In the genomic region with DNA sequence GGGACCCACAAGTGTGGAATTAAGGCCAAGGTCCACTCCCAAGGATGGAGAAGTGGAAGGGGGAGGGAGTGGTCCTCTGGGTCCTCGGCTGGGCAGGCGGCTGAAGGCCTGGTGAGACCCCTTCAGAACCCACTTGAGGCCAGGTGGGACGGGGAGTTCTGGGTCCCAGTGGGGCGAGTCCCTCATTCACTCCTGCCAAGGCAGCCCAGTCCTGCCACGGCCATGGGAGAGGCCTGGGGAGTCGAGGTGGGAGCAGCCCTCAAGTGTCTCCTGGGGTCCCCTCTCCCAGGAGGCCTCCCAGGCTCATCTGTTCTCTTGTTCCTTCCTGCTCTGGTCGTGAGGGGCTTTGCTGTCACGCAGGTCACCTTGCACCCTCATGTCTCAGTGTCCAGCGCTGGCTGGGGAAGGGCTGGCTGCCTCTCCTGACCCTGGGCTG, we compare ENCODE assay signal across 9 cellular contexts. TPM values are rescaled to one million over a fixed set of nuclear protein-coding genes. Genes with fewer than 3 reads are reported as not detected.
DNase-seq lines count a peak whose midpoint lies in the region; ATAC-seq, FAIRE-seq and TF ChIP-seq lines count a peak whose summit lies in the region.
"Had no signal": no experiment of that assay in that cellular context is flagged by ENCODE, and none has a peak within 500 bp of the region (broad histone marks: within the 10 kb centered on the region; RNA-seq: fewer than 3 reads in every experiment).

No MANE protein-coding gene starts in this region.

- no peaks in the 10 kb centered on the region for H3K9me2 ChIP-seq in MM.1S (replicated peaks; ENCODE audit: insufficient read depth, low read length)

- H3K79me2 ChIP-seq in MM.1S (ENCODE audit: low read length) (no peaks in the 10 kb centered on the region), H1 (ENCODE audit: control insufficient read depth in 1 of 2, insufficient read depth in 2 of 2, low read length in 2 of 2) (no peaks in the 10 kb centered on the region)

- H3K4ac ChIP-seq in H1 (replicated peaks; ENCODE audit: insufficient read length, low read depth, low read length): no peak overlapping the region

- H3K4me1 ChIP-seq in cardiac muscle cell (ENCODE audit: low read depth) (peaks cover 12% of the 10 kb centered on the region), MM.1S (ENCODE audit: low read length) (peaks cover 28% of the 10 kb centered on the region), H1 (replicated peaks in 1 of 4; ENCODE audit: control insufficient read depth in 3 of 4, insufficient read depth in 4 of 4, low read length in 3 of 4) (peaks cover 0 to 12% (median 4%) of the 10 kb centered on the region in 4 experiments; a peak in 5 of 7 replicates), upper lobe of left lung (peaks cover 23 to 40% (median 28%) of the 10 kb centered on the region in 4 donors)

- H3K23me2 ChIP-seq in H1 (ENCODE audit: low read depth, low read length): no peaks in the 10 kb centered on the region; the same call in 1 of the 2 replicates

- 0 out of 2 replicates have a peak, but pooled peaks cover 5% of the 10 kb centered on the region for H3F3A ChIP-seq in MM.1S (ENCODE audit: insufficient read depth, low read length)

- H2BK12ac ChIP-seq in H1 (ENCODE audit: low read depth, low read length): 0 out of 2 replicates have a peak overlapping the region, but pooled peaks have one; percentile 27

- H4K5ac ChIP-seq in H1 (ENCODE audit: insufficient read length, low read depth, low read length): no peak overlapping the region

- H3K4me3 ChIP-seq in cardiac muscle cell (no peak overlapping the region), MM.1S (ENCODE audit: low read length) (no peak overlapping the region), H1 (ENCODE audit: extremely low read depth in 1 of 4, insufficient read depth in 2 of 4, low read depth in 3 of 4, low read length in 4 of 4) (no peak overlapping the region), upper lobe of left lung (no peak overlapping the region)

- no peak overlapping the region for H2BK5ac ChIP-seq in H1 (ENCODE audit: low read depth, low read length)

- H3K79me1 ChIP-seq in H1 (ENCODE audit: low read depth, low read length): no peaks in the 10 kb centered on the region

- no peak overlapping the region; the same call in 1 of the 2 replicates for H4K8ac ChIP-seq in H1 (ENCODE audit: extremely low read depth, insufficient read depth, low read length)

- H3K14ac ChIP-seq in H1 (ENCODE audit: insufficient read length): no peak overlapping the region

- ATAC-seq in Right ventricle myocardium inferior: no peak
- no peak for ATAC-seq in upper lobe of left lung (ENCODE audit: low FRiP score in 2 of 2)
- no peak for ATAC-seq in HG02852 (IDR thresholded peaks at IDR 0.05; ENCODE audit: unreplicated experiment)

- H3K18ac ChIP-seq in H1 (ENCODE audit: extremely low read depth, low read length): no peak overlapping the region; the same call in 1 of the 2 replicates

- H2BK120ac ChIP-seq in H1 (replicated peaks; ENCODE audit: low read depth, low read length): no peak overlapping the region

- WGBS in H1 (ENCODE audit: extremely low coverage in 1 of 2, insufficient coverage in 1 of 2, insufficient read length in 1 of 2, insufficient replicate concordance in 2 of 2, low coverage in 1 of 2, low lambda C conversion rate in 2 of 2, missing lambda C conversion rate in 1 of 2), 2 experiments: 94% methylated on average over 9 of the region's 9 CpGs; no CpG with 5 or more reads in 1 of the 2 experiments
- 90% methylated on average over 2 to 9 of the region's 9 CpGs for WGBS in upper lobe of left lung, 2 donors

- TF ChIP-seq POLR2A in H1 (IDR thresholded peaks at IDR 0.05; ENCODE audit: control extremely low read depth in 1 of 2, low read depth in 2 of 2, low read length in 2 of 2) (no peak), upper lobe of left lung (IDR thresholded peaks at IDR 0.05) (no peak)

- H3K27ac ChIP-seq in cardiac muscle cell: peak overlapping the region; percentile 62
- H3K27ac ChIP-seq in MM.1S (ENCODE audit: low read length): no peak overlapping the region
- H3K27ac ChIP-seq in H1 (ENCODE audit: low read depth, low read length): no peak overlapping the region
- peak overlapping the region in 3 of 4 donors; percentile 48 to 85 (median 69) for H3K27ac ChIP-seq in upper lobe of left lung

- H3K36me3 ChIP-seq in cardiac muscle cell: no peaks in the 10 kb centered on the region
- H3K36me3 ChIP-seq in MM.1S (replicated peaks; ENCODE audit: insufficient read depth, low read length): no peaks in the 10 kb centered on the region
- H3K36me3 ChIP-seq in H1 (ENCODE audit: control insufficient read depth in 2 of 4, insufficient read depth in 4 of 4, low read length in 3 of 4): no peaks in the 10 kb centered on the region
- H3K36me3 ChIP-seq in upper lobe of left lung: no peaks in the 10 kb centered on the region

- H3K9me3 ChIP-seq in cardiac muscle cell (ENCODE audit: low read depth): no peaks in the 10 kb centered on the region
- no peaks in the 10 kb centered on the region for H3K9me3 ChIP-seq in MM.1S (replicated peaks; ENCODE audit: insufficient read depth, low read length)
- H3K9me3 ChIP-seq in H1 (ENCODE audit: insufficient read depth in 2 of 2, low read depth in 1 of 2, low read length in 1 of 2): no peaks in the 10 kb centered on the region
- no peaks in the 10 kb centered on the region for H3K9me3 ChIP-seq in upper lobe of left lung

- H3K27me3 ChIP-seq in cardiac muscle cell (no peaks in the 10 kb centered on the region), MM.1S (replicated peaks; ENCODE audit: insufficient read depth, low read length) (no peaks in the 10 kb centered on the region), H1 (replicated peaks in 1 of 4; ENCODE audit: control insufficient read depth in 3 of 4, extremely low read depth in 1 of 4, insufficient read depth in 3 of 4, low read length in 3 of 4) (peaks cover 0 to 2% (median under 1%) of the 10 kb centered on the region in 4 experiments; a peak in 2 of 7 replicates), upper lobe of left lung (no peaks in the 10 kb centered on the region)

- no peak overlapping the region for H2BK20ac ChIP-seq in H1 (ENCODE audit: low read length)

- H3K56ac ChIP-seq in H1 (replicated peaks; ENCODE audit: insufficient read length, low read depth, low read length): no peak overlapping the region

- no peak for TF ChIP-seq RAD21 in H1 (IDR thresholded peaks at IDR 0.05 in 1 of 2, conservative IDR thresholded peaks at IDR 0.05 in 1 of 2; ENCODE audit: low read depth in 2 of 2, low read length in 2 of 2)

- TF ChIP-seq CTCF in cardiac muscle cell (IDR thresholded peaks at IDR 0.05; ENCODE audit: low read depth, low read length) (no peak), MM.1S (IDR thresholded peaks at IDR 0.05; ENCODE audit: low read length) (no peak), H1 (IDR thresholded peaks at IDR 0.05; ENCODE audit: control extremely low read depth in 1 of 3, insufficient read depth in 1 of 3, low read depth in 1 of 3, low read length in 3 of 3) (no peak), upper lobe of left lung (IDR thresholded peaks at IDR 0.05) (no peak)

- no peak for DNase-seq in cardiac muscle cell (ENCODE audit: low read depth in 1 of 2, low spot score in 1 of 2)
- no peak for DNase-seq in Right ventricle myocardium inferior (ENCODE audit: missing footprints)
- DNase-seq in MM.1S: no peak
- no peak for DNase-seq in H1 (ENCODE audit: low read depth in 1 of 2, low spot score in 2 of 2)
- peak in 1 of 2 donors; percentile 58 for DNase-seq in upper lobe of left lung
- no peak for DNase-seq in DMS153 treated with DMSO at 0.1 percent for 48 hours (lab: John Stamatoyannopoulos, UW; ENCODE audit: unreplicated experiment)
- DNase-seq in 8988T: no peak
- DNase-seq: NCI-H187 had no signal

- no peak overlapping the region for H2BK15ac ChIP-seq in H1 (ENCODE audit: low read length)

- FAIRE-seq in H1 (lab: Jason Lieb, UNC): no peak

- CTCF ChIA-PET in H1 (lab: Charles Lee; ENCODE audit: partially characterized antibody): interaction anchor here (1.1 to 1.3 kb wide), 4 partner anchors 16 to 25 kb away, joined by 3 to 6 read pairs (median 5); no protein-coding TSS in a partner anchor

- H4K20me1 ChIP-seq in MM.1S (ENCODE audit: insufficient read depth, low read length) (no peaks in the 10 kb centered on the region), H1 (replicated peaks in 1 of 2; ENCODE audit: control insufficient read depth in 1 of 2, insufficient read depth in 2 of 2, low read length in 2 of 2) (no peaks in the 10 kb centered on the region)

- H2AFZ ChIP-seq in MM.1S (ENCODE audit: low read length) (0 out of 2 replicates have a peak overlapping the region, but pooled peaks have one; percentile 14), H1 (ENCODE audit: low read length) (no peak overlapping the region)

- H3K4me2 ChIP-seq in MM.1S (ENCODE audit: low read depth, low read length) (no peak overlapping the region), H1 (ENCODE audit: insufficient read depth in 1 of 2, low read depth in 2 of 2, low read length in 2 of 2) (no peak overlapping the region)

- no peak for TF ChIP-seq EP300 in H1 (IDR thresholded peaks at IDR 0.05; ENCODE audit: borderline replicate concordance in 1 of 2, low read depth in 2 of 2, low read length in 2 of 2)
- TF ChIP-seq EP300 in upper lobe of left lung (IDR thresholded peaks at IDR 0.05): no peak

- H3K9ac ChIP-seq in MM.1S (ENCODE audit: low read length): no peak overlapping the region
- no peak overlapping the region for H3K9ac ChIP-seq in H1 (replicated peaks in 1 of 4; ENCODE audit: extremely low read depth in 1 of 4, low read depth in 3 of 4, low read length in 3 of 4)

- no peak overlapping the region for H3K23ac ChIP-seq in H1 (ENCODE audit: insufficient read length)

- intact Hi-C loops in Right ventricle myocardium inferior (cut with DNase I): no loop called here

- H2AK5ac ChIP-seq in H1 (ENCODE audit: low read depth, low read length): no peak overlapping the region

- H4K91ac ChIP-seq in H1 (replicated peaks; ENCODE audit: insufficient read length, low read length): no peak overlapping the region

- POLR2A ChIA-PET in H1 (lab: Charles Lee; ENCODE audit: partially characterized antibody): interaction anchor here (1.2 to 1.7 kb wide), 4 partner anchors 8 to 32 kb away, joined by 3 to 7 read pairs (median 4); no protein-coding TSS in a partner anchor

RNA-seq across cellular contexts. Expression of a gene that starts 6.1 kb away (rescaled TPM):
- total RNA-seq in cardiac muscle cell (19.6 and 31.7 TPM in 2 replicates), Right ventricle myocardium inferior (32.2 TPM), upper lobe of left lung (100 to 1,000 TPM in 3 of 6 donors, 10 to 100 TPM in 3; 59.1 to 358 (median 103) TPM)
- polyA plus RNA-seq in cardiac muscle cell (8.5 and 16.9 TPM in 2 replicates), H1 (2011; rRNA removed) (27.4 and 45.8 TPM in 2 replicates)
- total RNA-seq in H1 (2021; fragmentation: NEBNext Ultra II Directional; extraction: Animal tissue kit (Norgen Biotek cat#: 25700)): 31.4 and 32.4 TPM in 2 replicates
- polyA plus RNA-seq in H1 (2011; cell fraction: cytosol; rRNA removed): 29.6 TPM
- polyA plus RNA-seq in H1 (2011; cell fraction: nucleus; rRNA removed): 119 TPM
- polyA plus RNA-seq in H1 (2012, experiment 1 of 2): 18.2 to 28.4 TPM (median 24.8 TPM) in 4 replicates
- polyA plus RNA-seq in H1 (2012, experiment 2 of 2): 13.6 TPM
- 19.6 TPM for polyA plus RNA-seq in H1 (2013, experiment 1 of 2)
- polyA plus RNA-seq in H1 (2013, experiment 2 of 2): 18.1 TPM
- polyA minus RNA-seq in H1 (2011; rRNA and poly(A)+ RNA removed): 52.4 and 64.8 TPM in 2 replicates
- 25.8 TPM for polyA minus RNA-seq in H1 (2011; cell fraction: cytosol; rRNA and poly(A)+ RNA removed)
- polyA minus RNA-seq in H1 (2011; cell fraction: nucleus; rRNA and poly(A)+ RNA removed): 51.1 TPM

RNA-seq across cellular contexts. Expression of a gene that starts 30.7 kb away (rescaled TPM):
- 41.7 and 58.5 TPM in 2 replicates for total RNA-seq in cardiac muscle cell
- polyA plus RNA-seq in cardiac muscle cell: 32.7 and 48.3 TPM in 2 replicates
- total RNA-seq in Right ventricle myocardium inferior: 29.6 TPM
- total RNA-seq in H1 (2021; fragmentation: NEBNext Ultra II Directional; extraction: Animal tissue kit (Norgen Biotek cat#: 25700)): 36.2 and 37.7 TPM in 2 replicates
- polyA plus RNA-seq in H1 (2011; rRNA removed): 23.7 and 35.7 TPM in 2 replicates
- polyA plus RNA-seq in H1 (2011; cell fraction: cytosol; rRNA removed): 41.8 TPM
- polyA plus RNA-seq in H1 (2011; cell fraction: nucleus; rRNA removed): 54.1 TPM
- polyA plus RNA-seq in H1 (2012, experiment 1 of 2): 26.4 to 39.9 TPM (median 39.1 TPM) in 4 replicates
- 29.2 TPM for polyA plus RNA-seq in H1 (2012, experiment 2 of 2)
- 21.6 TPM for polyA plus RNA-seq in H1 (2013, experiment 1 of 2)
- polyA plus RNA-seq in H1 (2013, experiment 2 of 2): 23.2 TPM
- 7.9 and 15.5 TPM in 2 replicates for polyA minus RNA-seq in H1 (2011; rRNA and poly(A)+ RNA removed)
- polyA minus RNA-seq in H1 (2011; cell fraction: cytosol; rRNA and poly(A)+ RNA removed): 13.5 TPM
- polyA minus RNA-seq in H1 (2011; cell fraction: nucleus; rRNA and poly(A)+ RNA removed): 19.3 TPM
- total RNA-seq in upper lobe of left lung: 10 to 100 TPM; 39.4 to 87.1 (median 60.1) TPM

RNA-seq across cellular contexts. Expression of a gene that starts 56.8 kb away (rescaled TPM):
- 219 and 230 TPM in 2 replicates for total RNA-seq in cardiac muscle cell
- 274 and 297 TPM in 2 replicates for polyA plus RNA-seq in cardiac muscle cell
- total RNA-seq in Right ventricle myocardium inferior: 231 TPM
- total RNA-seq in H1 (2021; fragmentation: NEBNext Ultra II Directional; extraction: Animal tissue kit (Norgen Biotek cat#: 25700)): 132 and 143 TPM in 2 replicates
- 113 and 219 TPM in 2 replicates for polyA plus RNA-seq in H1 (2011; rRNA removed)
- 94.0 TPM for polyA plus RNA-seq in H1 (2011; cell fraction: cytosol; rRNA removed)
- 253 TPM for polyA plus RNA-seq in H1 (2011; cell fraction: nucleus; rRNA removed)
- polyA plus RNA-seq in H1 (2012, experiment 1 of 2): 98.4 to 131 TPM (median 126 TPM) in 4 replicates
- 79.3 TPM for polyA plus RNA-seq in H1 (2012, experiment 2 of 2)
- polyA plus RNA-seq in H1 (2013, experiment 1 of 2): 150 TPM
- 143 TPM for polyA plus RNA-seq in H1 (2013, experiment 2 of 2)
- 76.5 and 77.9 TPM in 2 replicates for polyA minus RNA-seq in H1 (2011; rRNA and poly(A)+ RNA removed)
- 51.5 TPM for polyA minus RNA-seq in H1 (2011; cell fraction: cytosol; rRNA and poly(A)+ RNA removed)
- polyA minus RNA-seq in H1 (2011; cell fraction: nucleus; rRNA and poly(A)+ RNA removed): 72.5 TPM
- total RNA-seq in upper lobe of left lung: 100 to 1,000 TPM; 184 to 651 (median 290) TPM

Comparison
In these comparisons a context has a peak if more than half of its experiments do, and no peak if none do; other contexts are left out.
1. H3K27ac ChIP-seq: peak in cardiac muscle cell (single experiment) and upper lobe of left lung (3 of 4); none in MM.1S (single experiment) and H1 (single experiment).